In genomic region chr20:38498909-38499308, GRCh38 we compare ENCODE assay signal across 19 cellular contexts. TPM values are rescaled to one million over a fixed set of nuclear protein-coding genes. Genes with fewer than 3 reads are reported as not detected.
DNase-seq lines count a peak whose midpoint lies in the region; ATAC-seq and TF ChIP-seq lines count a peak whose summit lies in the region.
"Had no signal": no experiment of that assay in that cellular context is flagged by ENCODE, and none has a peak within 500 bp of the region (broad histone marks: within the 10 kb centered on the region; RNA-seq: fewer than 3 reads in every experiment).

No MANE protein-coding gene starts in this region.

- POLR2A ChIA-PET in activated CD8-positive, alpha-beta T cell treated with anti-CD3 and anti-CD28 coated beads for 36 hours (lab: Charles Lee) = no interaction called here

- H3K9me3 Mint-ChIP-seq in chondrocyte (ENCODE audit: low read depth) = no peaks in the 10 kb centered on the region
- no peaks in the 10 kb centered on the region for H3K9me3 Mint-ChIP-seq in activated CD8-positive, alpha-beta T cell treated with anti-CD3 and anti-CD28 coated beads for 36 hours
- H3K9me3 Mint-ChIP-seq: CD8-positive, alpha-beta T cell; HFFc6 had no signal

- no peaks in the 10 kb centered on the region for H3K27me3 Mint-ChIP-seq in chondrocyte (ENCODE audit: low read depth)
- no peaks in the 10 kb centered on the region for H3K27me3 Mint-ChIP-seq in activated CD8-positive, alpha-beta T cell treated with anti-CD3 and anti-CD28 coated beads for 36 hours

- H3K36me3 Mint-ChIP-seq in chondrocyte (ENCODE audit: low read depth) = peaks cover 24% of the 10 kb centered on the region
- peaks cover 42% of the 10 kb centered on the region for H3K36me3 Mint-ChIP-seq in activated CD8-positive, alpha-beta T cell treated with anti-CD3 and anti-CD28 coated beads for 36 hours (ENCODE audit: low read depth)

- H3K4me3 Mint-ChIP-seq in chondrocyte (ENCODE audit: unreplicated experiment) = no peak overlapping the region
- H3K4me3 Mint-ChIP-seq in activated CD8-positive, alpha-beta T cell treated with anti-CD3 and anti-CD28 coated beads for 36 hours = no peak overlapping the region
- H3K4me3 Mint-ChIP-seq: CD8-positive, alpha-beta T cell; HFFc6 had no signal

- H3K4me3 ChIP-seq in epithelial cell of esophagus (ENCODE audit: low read length) = no peak overlapping the region
- H3K4me3 ChIP-seq: A549, BLaER1, K562 had no signal

- intact Hi-C loops in activated CD8-positive, alpha-beta T cell treated with anti-CD3 and anti-CD28 coated beads for 36 hours (cut with micrococcal nuclease) = no loop called here

- CTCF ChIA-PET in activated CD8-positive, alpha-beta T cell treated with anti-CD3 and anti-CD28 coated beads for 36 hours (lab: Charles Lee) = no interaction called here

- TF ChIP-seq CTCF in epithelial cell of esophagus (IDR thresholded peaks at IDR 0.05; ENCODE audit: insufficient read depth, low read depth, low read length, missing control alignments) (no peak), chondrocyte (IDR thresholded peaks at IDR 0.05) (no peak)
- TF ChIP-seq CTCF in activated CD8-positive, alpha-beta T cell treated with anti-CD3 and anti-CD28 coated beads for 36 hours (IDR thresholded peaks at IDR 0.05) = no peak

- ATAC-seq in HG03045 (IDR thresholded peaks at IDR 0.05; ENCODE audit: unreplicated experiment) = no peak
- no peak for ATAC-seq in activated CD8-positive, alpha-beta T cell treated with anti-CD3 and anti-CD28 coated beads for 36 hours
- ATAC-seq: A549; CD8-positive, alpha-beta T cell; K562 had no signal

- H3K27ac Mint-ChIP-seq in chondrocyte (ENCODE audit: unreplicated experiment) = no peak overlapping the region
- no peak overlapping the region for H3K27ac Mint-ChIP-seq in activated CD8-positive, alpha-beta T cell treated with anti-CD3 and anti-CD28 coated beads for 36 hours
- H3K27ac Mint-ChIP-seq: CD8-positive, alpha-beta T cell; HFFc6 had no signal

- H3K4me1 Mint-ChIP-seq in chondrocyte (ENCODE audit: low read depth) = no peaks in the 10 kb centered on the region
- H3K4me1 Mint-ChIP-seq in activated CD8-positive, alpha-beta T cell treated with anti-CD3 and anti-CD28 coated beads for 36 hours (ENCODE audit: low read depth) = peaks cover 5% of the 10 kb centered on the region

- DNase-seq in ELR (ENCODE audit: low read depth) (peak; percentile 56), M059J (ENCODE audit: low read depth) (peak; percentile 40), epithelial cell of esophagus (ENCODE audit: low read depth) (peak; percentile 45), iris pigment epithelial cell (ENCODE audit: low read depth) (peak; percentile 8), chondrocyte (ENCODE audit: low spot score) (no peak), NCI-H82 (lab: John Stamatoyannopoulos, UW) (no peak)
- no peak for DNase-seq in activated CD8-positive, alpha-beta T cell treated with anti-CD3 and anti-CD28 coated beads for 36 hours
- DNase-seq: Calu3; CD8-positive, alpha-beta T cell; GOT3; HFFc6; NCI-H1694 treated with DMSO at 0.1 percent for 48 hours; NCI-H510A treated with DMSO at 0.1 percent for 48 hours; Right ventricle myocardium superior; SW 1271 had no signal

RNA-seq across cellular contexts. Expression of gene RALGAPB, which starts 26.3 kb away (rescaled TPM):
- total RNA-seq in M059J (2014; rRNA removed; shearing (Covaris generic)) = 30.5 and 35.9 TPM in 2 replicates
- total RNA-seq in chondrocyte = 29.5 to 35.5 TPM (median 32.6 TPM) in 3 replicates
- 10 to 100 TPM; 19.8 to 21.3 TPM for total RNA-seq in activated CD8-positive, alpha-beta T cell treated with anti-CD3 and anti-CD28 coated beads for 36 hours

Comparison
In these comparisons a context has a peak if more than half of its experiments do, and no peak if none do; other contexts are left out.
1. DNase-seq: peak in ELR (single experiment), M059J (single experiment), epithelial cell of esophagus (single experiment) and iris pigment epithelial cell (single experiment); none in chondrocyte (single experiment), NCI-H82 (single experiment) and activated CD8-positive, alpha-beta T cell treated with anti-CD3 and anti-CD28 coated beads for 36 hours (single experiment).